Comparison of ENCODE assay signal across 14 cellular contexts in genomic region chr3:102156426-102156825, GRCh38.
DNase-seq lines count a peak whose midpoint lies in the region; ATAC-seq and TF ChIP-seq lines count a peak whose summit lies in the region.
"Had no signal": no experiment of that assay in that cellular context is flagged by ENCODE, and none has a peak within 500 bp of the region (broad histone marks: within the 10 kb centered on the region; RNA-seq: fewer than 3 reads in every experiment).

No MANE protein-coding gene starts in this region.

- ATAC-seq in upper lobe of right lung = no peak
- ATAC-seq: activated naive CD8-positive, alpha-beta T cell treated with anti-CD3 and anti-CD28 coated beads, Interleukin-2, amount 50 U/mL, for 24 hours; sciatic nerve had no signal

- H3K4me1 ChIP-seq in skeletal muscle satellite cell (ENCODE audit: control insufficient read depth, insufficient read depth, low read length) = peaks cover 34% of the 10 kb centered on the region
- no peaks in the 10 kb centered on the region for H3K4me1 ChIP-seq in upper lobe of right lung
- H3K4me1 ChIP-seq: Caco-2 had no signal

- H3K4me3 ChIP-seq in skeletal muscle satellite cell (ENCODE audit: low read length) (no peak overlapping the region), upper lobe of right lung (no peak overlapping the region)

- no peak for TF ChIP-seq CTCF in GM13976 (IDR thresholded peaks at IDR 0.05; ENCODE audit: borderline replicate concordance, control extremely low read depth, extremely low read depth, insufficient read depth, missing control alignments)
- no peak for TF ChIP-seq CTCF in upper lobe of right lung (IDR thresholded peaks at IDR 0.05)

- intact Hi-C loops in upper lobe of right lung (cut with DNase I) = no loop called here

- no peaks in the 10 kb centered on the region for H3K36me3 ChIP-seq in skeletal muscle satellite cell (ENCODE audit: insufficient read depth, low read length)
- H3K36me3 ChIP-seq in upper lobe of right lung = no peaks in the 10 kb centered on the region

- H3K9me3 ChIP-seq in skeletal muscle satellite cell (replicated peaks; ENCODE audit: low read length) (no peaks in the 10 kb centered on the region), upper lobe of right lung (no peaks in the 10 kb centered on the region)

- in situ Hi-C loops in GM13976 (cut with MboI; ENCODE audit: low sequenced_read_pairs, unreplicated experiment) = no loop called here

- H3K27me3 ChIP-seq in skeletal muscle satellite cell (ENCODE audit: control insufficient read depth, insufficient read depth, low read length) (no peaks in the 10 kb centered on the region), upper lobe of right lung (no peaks in the 10 kb centered on the region)

- H3K9ac ChIP-seq in skeletal muscle satellite cell (ENCODE audit: low read depth, low read length) = peak overlapping the region; percentile 75

- peak overlapping the region; percentile 23 for H3K4me2 ChIP-seq in skeletal muscle satellite cell (ENCODE audit: low read length)

- H3K27ac ChIP-seq in upper lobe of right lung = no peak overlapping the region

- DNase-seq in GM04503 (ENCODE audit: low read depth) (peak; percentile 76), SW 1271 (lab: John Stamatoyannopoulos, UW) (peak; percentile 25 to 29), fibroblast of peridontal ligament (ENCODE audit: extremely low read depth) (peak; percentile 62), GM13976 (ENCODE audit: low spot score) (no peak), NCI-H2227 (lab: John Stamatoyannopoulos, UW; ENCODE audit: unreplicated experiment) (no peak), T1000 (lab: John Stamatoyannopoulos, UW) (no peak), upper lobe of right lung (no peak)
- DNase-seq: activated naive CD8-positive, alpha-beta T cell treated with anti-CD3 and anti-CD28 coated beads, Interleukin-2, amount 50 U/mL, for 24 hours; Caco-2; foreskin melanocyte; NCI-H446 treated with DMSO at 0.1 percent for 48 hours; stimulated activated CD8-positive, alpha-beta memory T cell treated with anti-CD3 and anti-CD28 coated beads, Interleukin-4, amount 100 ng/mL, for 48 hours had no signal

Comparison
In these comparisons a context has a peak if more than half of its experiments do, and no peak if none do; other contexts are left out.
1. DNase-seq: peak in GM04503 (single experiment), SW 1271 (2 of 2) and fibroblast of peridontal ligament (single experiment); none in GM13976 (single experiment), NCI-H2227 (single experiment), T1000 (single experiment) and upper lobe of right lung (single experiment).